Comparison of ENCODE assay signal across 1 cellular context in genomic region chr1:38041941-38042834, GRCh38.
TF ChIP-seq lines count a peak whose summit lies in the region.

No MANE protein-coding gene starts in this region.

TF ChIP-seq in GM23338, 12 proteins besides CTCF, POLR2A, EP300 and RAD21:
- TF ChIP-seq ZNF462 (CRISPR knock-in tag; IDR thresholded peaks at IDR 0.05) (no peak), NANOG (IDR thresholded peaks at IDR 0.05; ENCODE audit: borderline replicate concordance) (no peak), JUNB (IDR thresholded peaks at IDR 0.05; ENCODE audit: unreplicated experiment) (no peak), REST (IDR thresholded peaks at IDR 0.05; ENCODE audit: unreplicated experiment) (no peak), STAT1 (IDR thresholded peaks at IDR 0.05; ENCODE audit: unreplicated experiment) (no peak), ZNF114 (CRISPR knock-in tag; IDR thresholded peaks at IDR 0.05) (no peak), EZH2 (IDR thresholded peaks at IDR 0.05; ENCODE audit: low read depth, unreplicated experiment) (no peak), EZH2phosphoT487 (IDR thresholded peaks at IDR 0.05; ENCODE audit: unreplicated experiment) (no peak)
TF ChIP-seq in GM23338: peak in this region for 0.
